ENCODE assay signal across 8 cellular contexts in genomic region chr9:27365977-27366376, GRCh38.
A peak's percentile ranks its signal among the peaks of the same experiment; 100 is the strongest.
DNase-seq lines count a peak whose midpoint lies in the region; ATAC-seq and TF ChIP-seq lines count a peak whose summit lies in the region.

No MANE protein-coding gene starts in this region.

- peak overlapping the region; percentile 80 for H3K27ac Mint-ChIP-seq in activated naive CD4-positive, alpha-beta T cell treated with anti-CD3 and anti-CD28 coated beads, Interleukin-2, amount 10 ng/mL, durations not matched to agents 7 days and 5 days

- H3K9me3 ChIP-seq in suprapubic skin, result no peaks in the 10 kb centered on the region

- H3K27me3 Mint-ChIP-seq in activated naive CD4-positive, alpha-beta T cell treated with anti-CD3 and anti-CD28 coated beads, Interleukin-2, amount 10 ng/mL, durations not matched to agents 7 days and 5 days, result peaks cover 16% of the 10 kb centered on the region

- no peak for TF ChIP-seq EP300 in suprapubic skin (IDR thresholded peaks at IDR 0.05)

- H3K27ac ChIP-seq in suprapubic skin, result no peak overlapping the region

- H3K4me1 ChIP-seq in suprapubic skin, result peaks cover 55% of the 10 kb centered on the region

- CTCF ChIA-PET in activated naive CD4-positive, alpha-beta T cell treated with anti-CD3 and anti-CD28 coated beads, Interleukin-2, amount 10 ng/mL, durations not matched to agents 7 days and 5 days (lab: Charles Lee), result interaction anchor here (0.8 to 2.7 kb wide), 3 partner anchors 11 to 165 kb away, joined by 3 to 6 read pairs (median 3); no protein-coding TSS in a partner anchor

- no peak overlapping the region for H3K4me3 ChIP-seq in suprapubic skin

- peak; percentile 82 for ATAC-seq in HG03135 (IDR thresholded peaks at IDR 0.05; ENCODE audit: unreplicated experiment)

- TF ChIP-seq CTCF in suprapubic skin (IDR thresholded peaks at IDR 0.05), result no peak

- no peaks in the 10 kb centered on the region for H3K36me3 ChIP-seq in suprapubic skin

- TF ChIP-seq POLR2A in suprapubic skin (IDR thresholded peaks at IDR 0.05), result no peak

- peaks cover 43% of the 10 kb centered on the region for H3K4me1 Mint-ChIP-seq in activated naive CD4-positive, alpha-beta T cell treated with anti-CD3 and anti-CD28 coated beads, Interleukin-2, amount 10 ng/mL, durations not matched to agents 7 days and 5 days

- H3K9me3 Mint-ChIP-seq in activated naive CD4-positive, alpha-beta T cell treated with anti-CD3 and anti-CD28 coated beads, Interleukin-2, amount 10 ng/mL, durations not matched to agents 7 days and 5 days, result no peaks in the 10 kb centered on the region

- DNase-seq in activated naive CD4-positive, alpha-beta T cell treated with anti-CD3 and anti-CD28 coated beads, Interleukin-2, amount 10 ng/mL, durations not matched to agents 7 days and 5 days, result peak; percentile 73
- DNase-seq in activated naive CD4-positive, alpha-beta T cell treated with Interleukin-2 at 50 U/mL for 16 hours, result no peak
- peak; percentile 46 for DNase-seq in activated naive CD4-positive, alpha-beta T cell treated with anti-CD3 and anti-CD28 coated beads, Interleukin-2, amount 50 U/mL, for 16 hours
- DNase-seq in stimulated activated CD8-positive, alpha-beta memory T cell treated with anti-CD3 and anti-CD28 coated beads, Interleukin-15, amount 100 ng/mL, for 48 hours (ENCODE audit: low read depth in 2 of 2), result peak; percentile 29 to 50
- DNase-seq in AG08396 (ENCODE audit: low spot score) (no peak), suprapubic skin (ENCODE audit: low spot score in 2 of 2) (no peak), mucosa of gallbladder (ENCODE audit: low spot score) (no peak)

- 26% methylated on average over 3 of the region's 3 CpGs for WGBS in suprapubic skin

- H3K36me3 Mint-ChIP-seq in activated naive CD4-positive, alpha-beta T cell treated with anti-CD3 and anti-CD28 coated beads, Interleukin-2, amount 10 ng/mL, durations not matched to agents 7 days and 5 days, result no peaks in the 10 kb centered on the region

- no peaks in the 10 kb centered on the region for H3K27me3 ChIP-seq in suprapubic skin

- peak overlapping the region; percentile 22 for H3K4me3 Mint-ChIP-seq in activated naive CD4-positive, alpha-beta T cell treated with anti-CD3 and anti-CD28 coated beads, Interleukin-2, amount 10 ng/mL, durations not matched to agents 7 days and 5 days

Comparison
In these comparisons a context has a peak if more than half of its experiments do, and no peak if none do; other contexts are left out.
1. DNase-seq: peak in activated naive CD4-positive, alpha-beta T cell treated with anti-CD3 and anti-CD28 coated beads, Interleukin-2, amount 10 ng/mL, durations not matched to agents 7 days and 5 days (single experiment), activated naive CD4-positive, alpha-beta T cell treated with anti-CD3 and anti-CD28 coated beads, Interleukin-2, amount 50 U/mL, for 16 hours (single experiment) and stimulated activated CD8-positive, alpha-beta memory T cell treated with anti-CD3 and anti-CD28 coated beads, Interleukin-15, amount 100 ng/mL, for 48 hours (2 of 2); none in activated naive CD4-positive, alpha-beta T cell treated with Interleukin-2 at 50 U/mL for 16 hours (single experiment), AG08396 (single experiment), suprapubic skin (0 of 2) and mucosa of gallbladder (single experiment).